Comparison of ENCODE assay signal across 11 cellular contexts in genomic region chr5:54171645-54172384, GRCh38.
DNase-seq lines count a peak whose midpoint lies in the region; ATAC-seq and TF ChIP-seq lines count a peak whose summit lies in the region.
"Had no signal": no experiment of that assay in that cellular context is flagged by ENCODE, and none has a peak within 500 bp of the region (broad histone marks: within the 10 kb centered on the region; RNA-seq: fewer than 3 reads in every experiment).

No MANE protein-coding gene starts in this region.

- H3K27me3 Mint-ChIP-seq in Calu3 (ENCODE audit: unreplicated experiment): no peaks in the 10 kb centered on the region
- H3K27me3 Mint-ChIP-seq: T-cell had no signal

- DNase-seq in Calu3 (peak; percentile 40), NCI-H226 (peak; percentile 83), fibroblast of peridontal ligament (ENCODE audit: extremely low read depth) (peak; percentile 41), SKM-1 treated with dmso at 0.1 percent for 144 hours (lab: John Stamatoyannopoulos, UW; ENCODE audit: unreplicated experiment) (no peak), NCI-H82 (lab: John Stamatoyannopoulos, UW) (no peak), COR-L47 (lab: John Stamatoyannopoulos, UW) (no peak)
- DNase-seq: T-cell had no signal

- no peak for TF ChIP-seq CTCF in Calu3 (IDR thresholded peaks at IDR 0.05; ENCODE audit: unreplicated experiment)

- H3K9me3 Mint-ChIP-seq in Calu3 (ENCODE audit: low read depth, unreplicated experiment): peaks cover 5% of the 10 kb centered on the region
- H3K9me3 Mint-ChIP-seq: activated T-helper 2 cell treated with anti-CD3 and anti-CD28 coated beads, Interferon-gamma antibody, Interleukin-2, Interleukin-4, amounts not matched to agents 10 μg/mL and 5 μg/mL and 100 μg/mL, durations not matched to agents 14 hours and 24 hours and 36 hours had no signal

- no peaks in the 10 kb centered on the region for H3K4me1 Mint-ChIP-seq in Calu3 (ENCODE audit: low read depth, unreplicated experiment)

- H3K36me3 Mint-ChIP-seq in Calu3 (ENCODE audit: insufficient read depth, unreplicated experiment): no peaks in the 10 kb centered on the region

- H3K4me3 Mint-ChIP-seq in Calu3 (ENCODE audit: low read depth, unreplicated experiment): no peak overlapping the region
- H3K4me3 Mint-ChIP-seq: nephron, T-cell had no signal

- intact Hi-C loops in Calu3 (cut with micrococcal nuclease; ENCODE audit: unreplicated experiment): no loop called here

- CTCF ChIA-PET in Calu3 (lab: Charles Lee): no interaction called here

- ATAC-seq in GM19463 (IDR thresholded peaks at IDR 0.05; ENCODE audit: unreplicated experiment) (peak; percentile 63), GM21825 (IDR thresholded peaks at IDR 0.05; ENCODE audit: unreplicated experiment) (no peak)

- H3K27ac Mint-ChIP-seq in Calu3 (ENCODE audit: unreplicated experiment): no peak overlapping the region
- H3K27ac Mint-ChIP-seq: activated T-helper 2 cell treated with anti-CD3 and anti-CD28 coated beads, Interferon-gamma antibody, Interleukin-2, Interleukin-4, amounts not matched to agents 10 μg/mL and 5 μg/mL and 100 μg/mL, durations not matched to agents 14 hours and 24 hours and 36 hours; nephron; T-cell had no signal

- no TSS peak for BruUV-seq in Calu3 (replicated peaks; lab: Mats Ljungman, UMichigan)

Comparison
In these comparisons a context has a peak if more than half of its experiments do, and no peak if none do; other contexts are left out.
1. DNase-seq: peak in Calu3 (single experiment), NCI-H226 (single experiment) and fibroblast of peridontal ligament (single experiment); none in SKM-1 treated with dmso at 0.1 percent for 144 hours (single experiment), NCI-H82 (single experiment) and COR-L47 (single experiment).